In the genomic region with DNA sequence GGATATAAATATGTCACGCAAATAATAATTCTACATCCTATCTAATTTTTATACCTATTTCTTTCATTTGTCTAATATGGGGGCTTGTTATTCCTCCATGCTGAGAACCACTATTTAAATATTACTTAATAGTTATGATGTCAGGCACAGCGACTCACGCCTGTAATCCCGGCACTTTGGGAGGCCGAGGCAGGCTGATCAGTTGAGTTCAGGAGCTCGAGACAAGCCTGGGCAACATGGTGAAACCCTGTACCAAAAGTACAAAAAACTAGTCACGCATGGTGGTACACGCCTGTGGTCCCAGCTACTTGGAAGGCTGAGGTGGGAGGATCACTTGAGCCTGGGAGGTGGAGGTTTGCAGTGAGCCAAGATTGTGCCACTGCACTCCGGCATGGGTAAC, we compare ENCODE assay signal across 28 cellular contexts.
"Had no signal": no experiment of that assay in that cellular context is flagged by ENCODE, and none has a peak within 500 bp of the region (broad histone marks: within the 10 kb centered on the region; RNA-seq: fewer than 3 reads in every experiment).

No MANE protein-coding gene starts in this region.

- H3K36me3 ChIP-seq: gastrocnemius medialis, ovary, prostate gland, right atrium auricular region, thoracic aorta had no signal

- ATAC-seq: activated CD4-positive, CD25-positive, alpha-beta regulatory T cell treated with anti-CD3 and anti-CD28 coated beads, Interleukin-2, amount 50 U/mL, for 24 hours; activated T-cell treated with anti-CD3 and anti-CD28 coated beads, Interleukin-2, amount 50 U/mL, for 72 hours; gastrocnemius medialis; left colon; mucosa of descending colon had no signal

- H3K9me3 ChIP-seq: esophagus muscularis mucosa, gastrocnemius medialis, mucosa of descending colon, neutrophil, ovary, prostate gland, right atrium auricular region, spleen, thoracic aorta, vagina had no signal

- H3K27ac ChIP-seq: esophagus muscularis mucosa, gastrocnemius medialis, neutrophil, ovary, prostate gland, right atrium auricular region, thoracic aorta, vagina, VCaP had no signal

- H3K4me3 ChIP-seq: esophagus muscularis mucosa, gastrocnemius medialis, mucosa of descending colon, ovary, prostate gland, right atrium auricular region, spleen, thoracic aorta, vagina had no signal

- H3K27me3 ChIP-seq: esophagus muscularis mucosa, gastrocnemius medialis, neutrophil, ovary, right atrium auricular region, spleen, vagina had no signal

- H3K9me3 Mint-ChIP-seq: activated CD4-positive, alpha-beta memory T cell treated with anti-CD3 and anti-CD28 coated beads, Interleukin-2, amount 10 ng/mL, durations not matched to agents 7 days and 5 days; activated CD4-positive, alpha-beta T cell treated with anti-CD3 and anti-CD28 coated beads, Interleukin-2, amount 10 ng/mL, durations not matched to agents 24 days and 14 days; activated naive CD4-positive, alpha-beta T cell treated with anti-CD3 and anti-CD28 coated beads for 36 hours; activated T-cell treated with anti-CD3 and anti-CD28 coated beads, Interleukin-2, amount 50 U/mL, for 72 hours; nephron; type B pancreatic cell had no signal

- H3K27ac Mint-ChIP-seq: activated CD4-positive, alpha-beta memory T cell treated with anti-CD3 and anti-CD28 coated beads, Interleukin-2, amount 10 ng/mL, durations not matched to agents 7 days and 5 days; activated CD4-positive, alpha-beta T cell treated with anti-CD3 and anti-CD28 coated beads, Interleukin-2, amount 10 ng/mL, durations not matched to agents 24 days and 14 days; activated naive CD4-positive, alpha-beta T cell treated with anti-CD3 and anti-CD28 coated beads for 36 hours; activated T-cell treated with anti-CD3 and anti-CD28 coated beads, Interleukin-2, amount 50 U/mL, for 72 hours; nephron; type B pancreatic cell had no signal

- H3K4me3 Mint-ChIP-seq: activated CD4-positive, alpha-beta memory T cell treated with anti-CD3 and anti-CD28 coated beads, Interleukin-2, amount 10 ng/mL, durations not matched to agents 7 days and 5 days; activated CD4-positive, alpha-beta T cell treated with anti-CD3 and anti-CD28 coated beads, Interleukin-2, amount 10 ng/mL, durations not matched to agents 24 days and 14 days; activated naive CD4-positive, alpha-beta T cell treated with anti-CD3 and anti-CD28 coated beads for 36 hours; nephron; type B pancreatic cell had no signal

- H3K4me1 ChIP-seq: esophagus muscularis mucosa, prostate gland, vagina had no signal

- H3K27me3 Mint-ChIP-seq: activated CD4-positive, alpha-beta memory T cell treated with anti-CD3 and anti-CD28 coated beads, Interleukin-2, amount 10 ng/mL, durations not matched to agents 7 days and 5 days; activated CD4-positive, alpha-beta T cell treated with anti-CD3 and anti-CD28 coated beads, Interleukin-2, amount 10 ng/mL, durations not matched to agents 24 days and 14 days; type B pancreatic cell had no signal

- DNase-seq: activated CD4-positive, alpha-beta memory T cell treated with anti-CD3 and anti-CD28 coated beads, Interleukin-2, amount 10 ng/mL, durations not matched to agents 7 days and 5 days; activated CD4-positive, alpha-beta T cell treated with anti-CD3 and anti-CD28 coated beads, Interleukin-2, amount 10 ng/mL, durations not matched to agents 24 days and 14 days; activated effector memory CD4-positive, alpha-beta T cell treated with Interleukin-2 at 50 U/mL for 16 hours; activated naive CD4-positive, alpha-beta T cell treated with anti-CD3 and anti-CD28 coated beads for 36 hours; activated T-cell treated with anti-CD3 and anti-CD28 coated beads, Interleukin-2, amount 50 U/mL, for 72 hours; caudate nucleus; dermis blood vessel endothelial cell; effector CD8-positive, alpha-beta T cell; gastrocnemius medialis; hypothalamus; islet precursor cell; left colon; mesendoderm; mucosa of descending colon; ovary; spleen; stimulated activated CD4-positive, alpha-beta T cell treated with anti-CD3 and anti-CD28 coated beads, Interleukin-4, amount 100 ng/mL, for 1 hour; stimulated activated naive CD4-positive, alpha-beta T cell treated with Interleukin-2 at 50 U/mL for 16 hours had no signal
